9 cellular contexts compared by ENCODE assay signal in genomic region chr11:73152861-73153483, GRCh38. TPM values are rescaled to one million over a fixed set of nuclear protein-coding genes. Genes with fewer than 3 reads are reported as not detected.
DNase-seq lines count a peak whose midpoint lies in the region; ATAC-seq and TF ChIP-seq lines count a peak whose summit lies in the region.
"Had no signal": no experiment of that assay in that cellular context is flagged by ENCODE, and none has a peak within 500 bp of the region (broad histone marks: within the 10 kb centered on the region; RNA-seq: fewer than 3 reads in every experiment).

No MANE protein-coding gene starts in this region.

- peak overlapping the region; percentile 21 to 87 (median 66) for H3K4me3 Mint-ChIP-seq in naive B cell

- H3K4me1 Mint-ChIP-seq in naive B cell, result peaks cover 90 to 99% (median 98%) of the 10 kb centered on the region in 3 donors

- no peaks in the 10 kb centered on the region for H3K27me3 ChIP-seq in prostate gland (replicated peaks; ENCODE audit: insufficient read depth)
- H3K27me3 ChIP-seq in tibial nerve, result no peaks in the 10 kb centered on the region

- H3K27ac ChIP-seq in prostate gland (no peak overlapping the region), tibial nerve (peak overlapping the region in 1 of 4 donors; percentile 56)

- H3K4me3 ChIP-seq in GM08714 (ENCODE audit: low read length) (peak overlapping the region; percentile 9; the same call in 1 of the 2 replicates), prostate gland (no peak overlapping the region), tibial nerve (no peak overlapping the region)

- peak overlapping the region; percentile 93 to 99 (median 98) for H3K27ac Mint-ChIP-seq in naive B cell

- H3K36me3 Mint-ChIP-seq in naive B cell, result peaks cover 0 to 8% of the 10 kb centered on the region in 2 donors

- intact Hi-C loops in prostate gland (cut with DNase I), result no loop called here

- ATAC-seq in GM21367 (IDR thresholded peaks at IDR 0.05; ENCODE audit: unreplicated experiment), result peak; percentile 54
- ATAC-seq in HG03565 (IDR thresholded peaks at IDR 0.05; ENCODE audit: unreplicated experiment), result peak; percentile 68
- peak; percentile 72 to 81 for ATAC-seq in naive B cell (ENCODE audit: low read depth in 2 of 2)
- ATAC-seq: HCT116 had no signal

- H3K4me1 ChIP-seq in prostate gland (replicated peaks) (no peaks in the 10 kb centered on the region), tibial nerve (peaks cover 0 to 42% (median 14%) of the 10 kb centered on the region in 4 donors)

- TF ChIP-seq CTCF in prostate gland (IDR thresholded peaks at IDR 0.05), result no peak
- no peak for TF ChIP-seq CTCF in tibial nerve (IDR thresholded peaks at IDR 0.05)

- H3K9me3 ChIP-seq in prostate gland, result no peaks in the 10 kb centered on the region
- no peaks in the 10 kb centered on the region for H3K9me3 ChIP-seq in tibial nerve

- H3K27me3 Mint-ChIP-seq in naive B cell, result no peaks in the 10 kb centered on the region

- no peaks in the 10 kb centered on the region for H3K9me3 Mint-ChIP-seq in naive B cell

- WGBS in prostate gland, result 55% methylated on average over 6 of the region's 6 CpGs
- 79% methylated on average over 6 of the region's 6 CpGs for WGBS in tibial nerve, 2 donors

- H3K36me3 ChIP-seq in prostate gland (no peaks in the 10 kb centered on the region), tibial nerve (no peaks in the 10 kb centered on the region)

- TF ChIP-seq POLR2A in prostate gland (IDR thresholded peaks at IDR 0.05), result no peak
- TF ChIP-seq POLR2A in tibial nerve (IDR thresholded peaks at IDR 0.05), result no peak

- no peak for TF ChIP-seq EP300 in tibial nerve (IDR thresholded peaks at IDR 0.05)

- DNase-seq in activated T-cell treated with anti-CD3 and anti-CD28 coated beads for 48 hours (ENCODE audit: low read depth) (peak; percentile 17), naive B cell (peak; percentile 93), prostate gland (ENCODE audit: low spot score) (no peak), tibial nerve (ENCODE audit: low spot score in 2 of 2) (no peak), NCI-H1694 (lab: John Stamatoyannopoulos, UW) (no peak)

RNA-seq across cellular contexts. Expression of gene FCHSD2, which starts 10.9 kb away (rescaled TPM):
- 100 to 1,000 TPM in 3 of 6 donors, 10 to 100 TPM in 3; 43.0 to 134 (median 104) TPM for polyA plus RNA-seq in naive B cell (ENCODE audit: low read depth in 6 of 6)
- total RNA-seq in prostate gland, result 10 to 100 TPM in 1 of 2 donors, 1 to 10 TPM in 1; 9.9 to 45.3 TPM
- 10 to 100 TPM; 19.5 to 29.1 (median 22.8) TPM for total RNA-seq in tibial nerve

Comparison
In these comparisons a context has a peak if more than half of its experiments do, and no peak if none do; other contexts are left out.
1. DNase-seq: peak in activated T-cell treated with anti-CD3 and anti-CD28 coated beads for 48 hours (single experiment) and naive B cell (single experiment); none in prostate gland (single experiment), tibial nerve (0 of 2) and NCI-H1694 (single experiment).
2. Peak in every context shown above with its lines, with median percentiles within 50 percentile points of each other: ATAC-seq.